In the genomic region with DNA sequence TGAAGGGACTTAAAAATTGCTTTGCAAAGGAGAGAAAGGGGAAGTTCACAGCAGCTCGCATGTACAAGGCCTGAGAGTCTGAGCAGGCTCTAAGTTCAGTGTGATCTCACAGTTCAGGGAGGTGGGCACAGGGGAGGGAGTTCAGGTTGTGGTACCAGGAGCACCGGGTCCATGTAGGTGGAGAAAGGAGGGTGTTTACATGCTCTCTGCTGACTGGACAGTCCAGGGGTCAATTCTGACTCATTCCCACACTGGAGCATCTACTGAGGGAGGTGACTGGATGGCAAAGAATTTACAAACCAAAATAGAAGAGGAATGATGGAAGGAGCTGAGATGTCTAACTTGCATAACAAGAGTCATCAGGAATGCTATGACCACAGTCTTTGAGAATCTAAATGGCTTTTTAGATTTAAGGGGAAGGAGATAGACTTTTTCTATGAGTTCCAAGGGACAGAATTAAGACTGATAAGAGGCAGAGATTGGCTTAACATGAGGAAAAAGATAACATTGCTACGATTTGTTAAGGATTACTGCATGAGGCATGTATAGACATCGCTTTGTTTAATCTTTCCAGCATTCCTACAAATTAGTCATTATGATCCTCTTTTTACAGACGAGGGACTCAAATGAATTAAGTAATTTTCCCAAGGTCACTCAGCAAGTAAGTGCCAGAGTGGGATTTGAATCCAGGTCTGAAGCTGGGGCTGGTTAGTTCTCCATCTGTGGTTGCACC, we compare ENCODE assay signal across 1 cellular context.
TF ChIP-seq lines count a peak whose summit lies in the region.

No MANE protein-coding gene starts in this region.

TF ChIP-seq in HepG2, 621 proteins besides CTCF, POLR2A, EP300 and RAD21 (continued from another document and continues in another):
- TF ChIP-seq, protein P1, sequence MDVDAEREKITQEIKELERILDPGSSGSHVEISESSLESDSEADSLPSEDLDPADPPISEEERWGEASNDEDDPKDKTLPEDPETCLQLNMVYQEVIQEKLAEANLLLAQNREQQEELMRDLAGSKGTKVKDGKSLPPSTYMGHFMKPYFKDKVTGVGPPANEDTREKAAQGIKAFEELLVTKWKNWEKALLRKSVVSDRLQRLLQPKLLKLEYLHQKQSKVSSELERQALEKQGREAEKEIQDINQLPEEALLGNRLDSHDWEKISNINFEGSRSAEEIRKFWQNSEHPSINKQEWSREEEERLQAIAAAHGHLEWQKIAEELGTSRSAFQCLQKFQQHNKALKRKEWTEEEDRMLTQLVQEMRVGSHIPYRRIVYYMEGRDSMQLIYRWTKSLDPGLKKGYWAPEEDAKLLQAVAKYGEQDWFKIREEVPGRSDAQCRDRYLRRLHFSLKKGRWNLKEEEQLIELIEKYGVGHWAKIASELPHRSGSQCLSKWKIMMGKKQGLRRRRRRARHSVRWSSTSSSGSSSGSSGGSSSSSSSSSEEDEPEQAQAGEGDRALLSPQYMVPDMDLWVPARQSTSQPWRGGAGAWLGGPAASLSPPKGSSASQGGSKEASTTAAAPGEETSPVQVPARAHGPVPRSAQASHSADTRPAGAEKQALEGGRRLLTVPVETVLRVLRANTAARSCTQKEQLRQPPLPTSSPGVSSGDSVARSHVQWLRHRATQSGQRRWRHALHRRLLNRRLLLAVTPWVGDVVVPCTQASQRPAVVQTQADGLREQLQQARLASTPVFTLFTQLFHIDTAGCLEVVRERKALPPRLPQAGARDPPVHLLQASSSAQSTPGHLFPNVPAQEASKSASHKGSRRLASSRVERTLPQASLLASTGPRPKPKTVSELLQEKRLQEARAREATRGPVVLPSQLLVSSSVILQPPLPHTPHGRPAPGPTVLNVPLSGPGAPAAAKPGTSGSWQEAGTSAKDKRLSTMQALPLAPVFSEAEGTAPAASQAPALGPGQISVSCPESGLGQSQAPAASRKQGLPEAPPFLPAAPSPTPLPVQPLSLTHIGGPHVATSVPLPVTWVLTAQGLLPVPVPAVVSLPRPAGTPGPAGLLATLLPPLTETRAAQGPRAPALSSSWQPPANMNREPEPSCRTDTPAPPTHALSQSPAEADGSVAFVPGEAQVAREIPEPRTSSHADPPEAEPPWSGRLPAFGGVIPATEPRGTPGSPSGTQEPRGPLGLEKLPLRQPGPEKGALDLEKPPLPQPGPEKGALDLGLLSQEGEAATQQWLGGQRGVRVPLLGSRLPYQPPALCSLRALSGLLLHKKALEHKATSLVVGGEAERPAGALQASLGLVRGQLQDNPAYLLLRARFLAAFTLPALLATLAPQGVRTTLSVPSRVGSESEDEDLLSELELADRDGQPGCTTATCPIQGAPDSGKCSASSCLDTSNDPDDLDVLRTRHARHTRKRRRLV (CRISPR knock-in tag; IDR thresholded peaks at IDR 0.05) = no peak
- no peak for TF ChIP-seq MBNL3 (CRISPR knock-in tag; conservative IDR thresholded peaks at IDR 0.05)
- no peak for TF ChIP-seq RAD51 (IDR thresholded peaks at IDR 0.05; ENCODE audit: borderline replicate concordance)
- TF ChIP-seq, protein P2, sequence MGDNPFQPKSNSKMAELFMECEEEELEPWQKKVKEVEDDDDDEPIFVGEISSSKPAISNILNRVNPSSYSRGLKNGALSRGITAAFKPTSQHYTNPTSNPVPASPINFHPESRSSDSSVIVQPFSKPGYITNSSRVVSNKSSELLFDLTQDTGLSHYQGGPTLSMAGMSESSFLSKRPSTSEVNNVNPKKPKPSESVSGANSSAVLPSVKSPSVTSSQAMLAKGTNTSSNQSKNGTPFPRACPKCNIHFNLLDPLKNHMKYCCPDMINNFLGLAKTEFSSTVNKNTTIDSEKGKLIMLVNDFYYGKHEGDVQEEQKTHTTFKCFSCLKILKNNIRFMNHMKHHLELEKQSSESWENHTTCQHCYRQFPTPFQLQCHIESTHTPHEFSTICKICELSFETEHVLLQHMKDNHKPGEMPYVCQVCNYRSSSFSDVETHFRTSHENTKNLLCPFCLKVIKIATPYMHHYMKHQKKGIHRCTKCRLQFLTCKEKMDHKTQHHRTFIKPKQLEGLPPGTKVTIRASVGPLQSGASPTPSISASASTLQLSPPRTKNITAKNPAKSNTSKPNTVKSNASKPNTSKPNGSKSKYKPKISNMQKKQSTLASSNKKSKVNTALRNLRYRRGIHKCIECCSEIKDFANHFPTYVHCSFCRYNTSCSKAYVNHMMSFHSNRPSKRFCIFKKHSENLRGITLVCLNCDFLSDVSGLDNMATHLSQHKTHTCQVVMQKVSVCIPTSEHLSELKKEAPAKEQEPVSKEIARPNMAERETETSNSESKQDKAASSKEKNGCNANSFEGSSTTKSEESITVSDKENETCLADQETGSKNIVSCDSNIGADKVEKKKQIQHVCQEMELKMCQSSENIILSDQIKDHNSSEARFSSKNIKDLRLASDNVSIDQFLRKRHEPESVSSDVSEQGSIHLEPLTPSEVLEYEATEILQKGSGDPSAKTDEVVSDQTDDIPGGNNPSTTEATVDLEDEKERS (CRISPR knock-in tag; IDR thresholded peaks at IDR 0.05) = no peak
- TF ChIP-seq FOXM1 (CRISPR knock-in tag; IDR thresholded peaks at IDR 0.05) = no peak
- no peak for TF ChIP-seq ZNF296 (CRISPR knock-in tag; conservative IDR thresholded peaks at IDR 0.05)
- no peak for TF ChIP-seq ZNF569 (CRISPR knock-in tag; IDR thresholded peaks at IDR 0.05; ENCODE audit: borderline replicate concordance)
- no peak for TF ChIP-seq ZNF543 (CRISPR knock-in tag; IDR thresholded peaks at IDR 0.05)
- TF ChIP-seq ZBTB7B (CRISPR knock-in tag; IDR thresholded peaks at IDR 0.05) = peak; percentile 75; the same call in 1 of the 2 replicates
- no peak for TF ChIP-seq ZNF235 (CRISPR knock-in tag; IDR thresholded peaks at IDR 0.05; ENCODE audit: borderline replicate concordance)
- no peak for TF ChIP-seq JARID2 (CRISPR knock-in tag; IDR thresholded peaks at IDR 0.05; ENCODE audit: insufficient replicate concordance)
- no peak for TF ChIP-seq ZNF430 (CRISPR knock-in tag; IDR thresholded peaks at IDR 0.05)
- no peak for TF ChIP-seq CC2D1A (CRISPR knock-in tag; IDR thresholded peaks at IDR 0.05)
- no peak for TF ChIP-seq ZKSCAN1 (IDR thresholded peaks at IDR 0.05; ENCODE audit: low read length)
- no peak for TF ChIP-seq ZKSCAN5 (CRISPR knock-in tag; IDR thresholded peaks at IDR 0.05)
- TF ChIP-seq, protein P3, sequence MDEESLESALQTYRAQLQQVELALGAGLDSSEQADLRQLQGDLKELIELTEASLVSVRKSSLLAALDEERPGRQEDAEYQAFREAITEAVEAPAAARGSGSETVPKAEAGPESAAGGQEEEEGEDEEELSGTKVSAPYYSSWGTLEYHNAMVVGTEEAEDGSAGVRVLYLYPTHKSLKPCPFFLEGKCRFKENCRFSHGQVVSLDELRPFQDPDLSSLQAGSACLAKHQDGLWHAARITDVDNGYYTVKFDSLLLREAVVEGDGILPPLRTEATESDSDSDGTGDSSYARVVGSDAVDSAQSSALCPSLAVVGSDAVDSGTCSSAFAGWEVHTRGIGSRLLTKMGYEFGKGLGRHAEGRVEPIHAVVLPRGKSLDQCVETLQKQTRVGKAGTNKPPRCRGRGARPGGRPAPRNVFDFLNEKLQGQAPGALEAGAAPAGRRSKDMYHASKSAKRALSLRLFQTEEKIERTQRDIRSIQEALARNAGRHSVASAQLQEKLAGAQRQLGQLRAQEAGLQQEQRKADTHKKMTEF (CRISPR knock-in tag; IDR thresholded peaks at IDR 0.05) = peak; percentile 64
- no peak for TF ChIP-seq RNF2 (conservative IDR thresholded peaks at IDR 0.05; ENCODE audit: low read depth)
- TF ChIP-seq, protein P4, sequence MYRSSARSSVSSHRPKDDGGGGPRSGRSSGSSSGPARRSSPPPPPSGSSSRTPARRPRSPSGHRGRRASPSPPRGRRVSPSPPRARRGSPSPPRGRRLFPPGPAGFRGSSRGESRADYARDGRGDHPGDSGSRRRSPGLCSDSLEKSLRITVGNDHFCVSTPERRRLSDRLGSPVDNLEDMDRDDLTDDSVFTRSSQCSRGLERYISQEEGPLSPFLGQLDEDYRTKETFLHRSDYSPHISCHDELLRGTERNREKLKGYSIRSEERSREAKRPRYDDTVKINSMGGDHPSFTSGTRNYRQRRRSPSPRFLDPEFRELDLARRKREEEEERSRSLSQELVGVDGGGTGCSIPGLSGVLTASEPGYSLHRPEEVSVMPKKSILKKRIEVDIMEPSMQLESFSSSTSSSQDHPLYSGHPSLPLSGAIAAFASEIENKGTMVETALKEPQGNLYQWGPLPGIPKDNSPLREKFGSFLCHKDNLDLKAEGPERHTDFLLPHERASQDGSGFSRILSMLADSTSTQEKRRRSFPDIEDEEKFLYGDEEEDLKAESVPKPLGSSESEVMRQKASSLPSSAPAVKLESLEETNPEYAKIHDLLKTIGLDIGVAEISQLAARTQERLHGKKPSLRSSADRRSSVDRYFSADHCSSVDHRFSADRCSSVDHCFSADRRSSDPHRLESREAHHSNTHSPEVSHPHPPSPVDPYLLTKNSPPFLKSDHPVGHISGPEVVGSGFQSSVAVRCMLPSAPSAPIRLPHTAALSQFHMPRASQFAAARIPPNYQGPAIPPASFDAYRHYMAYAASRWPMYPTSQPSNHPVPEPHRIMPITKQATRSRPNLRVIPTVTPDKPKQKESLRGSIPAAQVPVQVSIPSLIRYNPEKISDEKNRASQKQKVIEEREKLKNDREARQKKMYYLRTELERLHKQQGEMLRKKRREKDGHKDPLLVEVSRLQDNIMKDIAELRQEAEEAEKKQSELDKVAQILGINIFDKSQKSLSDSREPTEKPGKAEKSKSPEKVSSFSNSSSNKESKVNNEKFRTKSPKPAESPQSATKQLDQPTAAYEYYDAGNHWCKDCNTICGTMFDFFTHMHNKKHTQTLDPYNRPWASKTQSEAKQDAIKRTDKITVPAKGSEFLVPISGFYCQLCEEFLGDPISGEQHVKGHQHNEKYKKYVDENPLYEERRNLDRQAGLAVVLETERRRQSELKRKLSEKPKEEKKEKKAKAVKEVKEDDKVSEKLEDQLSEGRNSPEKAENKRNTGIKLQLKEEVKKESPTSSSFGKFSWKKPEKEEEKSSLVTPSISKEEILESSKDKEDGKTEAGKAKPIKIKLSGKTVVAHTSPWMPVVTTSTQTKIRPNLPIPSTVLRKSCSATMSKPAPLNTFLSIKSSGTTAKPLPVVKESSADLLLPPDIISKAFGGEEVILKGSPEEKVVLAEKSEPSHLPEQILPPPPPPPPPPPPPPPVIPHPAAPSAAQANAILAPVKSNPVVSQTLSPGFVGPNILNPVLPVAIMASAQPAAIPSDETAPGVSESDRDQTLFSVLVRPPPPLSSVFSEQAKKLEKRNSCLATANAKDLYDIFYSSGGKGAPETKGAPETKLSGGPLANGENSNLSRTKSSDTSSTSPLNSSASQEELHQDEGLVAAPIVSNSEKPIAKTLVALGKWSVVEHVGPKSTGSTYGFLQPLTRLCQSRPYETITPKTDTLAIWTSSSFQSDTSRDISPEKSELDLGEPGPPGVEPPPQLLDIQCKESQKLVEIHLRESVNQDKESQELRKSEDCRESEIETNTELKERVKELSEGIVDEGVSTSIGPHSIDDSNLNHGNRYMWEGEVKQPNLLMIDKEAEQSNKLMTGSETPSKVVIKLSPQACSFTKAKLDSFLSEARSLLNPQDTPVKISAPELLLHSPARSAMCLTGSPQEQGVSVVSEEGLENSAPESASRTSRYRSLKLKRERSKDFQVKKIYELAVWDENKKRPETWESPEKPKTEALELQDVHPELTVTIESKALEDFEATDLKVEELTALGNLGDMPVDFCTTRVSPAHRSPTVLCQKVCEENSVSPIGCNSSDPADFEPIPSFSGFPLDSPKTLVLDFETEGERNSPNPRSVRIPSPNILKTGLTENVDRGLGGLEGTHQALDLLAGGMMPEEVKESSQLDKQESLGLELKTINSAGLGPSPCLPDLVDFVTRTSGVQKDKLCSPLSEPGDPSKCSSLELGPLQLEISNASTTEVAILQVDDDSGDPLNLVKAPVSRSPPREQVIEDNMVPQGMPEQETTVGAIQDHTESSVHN (CRISPR knock-in tag; IDR thresholded peaks at IDR 0.05) = no peak
- TF ChIP-seq HDAC1 (CRISPR knock-in tag; IDR thresholded peaks at IDR 0.05) = peak; percentile 73
- no peak for TF ChIP-seq ZBTB7A (CRISPR knock-in tag; IDR thresholded peaks at IDR 0.05)
- no peak for TF ChIP-seq ZNF333 (CRISPR knock-in tag; IDR thresholded peaks at IDR 0.05; ENCODE audit: borderline replicate concordance)
- TF ChIP-seq, protein P5, sequence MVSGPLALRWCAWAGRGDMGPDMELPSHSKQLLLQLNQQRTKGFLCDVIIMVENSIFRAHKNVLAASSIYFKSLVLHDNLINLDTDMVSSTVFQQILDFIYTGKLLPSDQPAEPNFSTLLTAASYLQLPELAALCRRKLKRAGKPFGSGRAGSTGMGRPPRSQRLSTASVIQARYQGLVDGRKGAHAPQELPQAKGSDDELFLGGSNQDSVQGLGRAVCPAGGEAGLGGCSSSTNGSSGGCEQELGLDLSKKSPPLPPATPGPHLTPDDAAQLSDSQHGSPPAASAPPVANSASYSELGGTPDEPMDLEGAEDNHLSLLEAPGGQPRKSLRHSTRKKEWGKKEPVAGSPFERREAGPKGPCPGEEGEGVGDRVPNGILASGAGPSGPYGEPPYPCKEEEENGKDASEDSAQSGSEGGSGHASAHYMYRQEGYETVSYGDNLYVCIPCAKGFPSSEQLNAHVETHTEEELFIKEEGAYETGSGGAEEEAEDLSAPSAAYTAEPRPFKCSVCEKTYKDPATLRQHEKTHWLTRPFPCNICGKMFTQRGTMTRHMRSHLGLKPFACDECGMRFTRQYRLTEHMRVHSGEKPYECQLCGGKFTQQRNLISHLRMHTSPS (CRISPR knock-in tag; IDR thresholded peaks at IDR 0.05; ENCODE audit: low read depth) = peak; percentile 77; the same call in 1 of the 2 replicates
- peak; percentile 65; the same call in 1 of the 2 replicates for TF ChIP-seq KDM1A (CRISPR knock-in tag; IDR thresholded peaks at IDR 0.05)
- TF ChIP-seq, protein P6, sequence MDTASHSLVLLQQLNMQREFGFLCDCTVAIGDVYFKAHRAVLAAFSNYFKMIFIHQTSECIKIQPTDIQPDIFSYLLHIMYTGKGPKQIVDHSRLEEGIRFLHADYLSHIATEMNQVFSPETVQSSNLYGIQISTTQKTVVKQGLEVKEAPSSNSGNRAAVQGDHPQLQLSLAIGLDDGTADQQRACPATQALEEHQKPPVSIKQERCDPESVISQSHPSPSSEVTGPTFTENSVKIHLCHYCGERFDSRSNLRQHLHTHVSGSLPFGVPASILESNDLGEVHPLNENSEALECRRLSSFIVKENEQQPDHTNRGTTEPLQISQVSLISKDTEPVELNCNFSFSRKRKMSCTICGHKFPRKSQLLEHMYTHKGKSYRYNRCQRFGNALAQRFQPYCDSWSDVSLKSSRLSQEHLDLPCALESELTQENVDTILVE (CRISPR knock-in tag; IDR thresholded peaks at IDR 0.05) = no peak
- TF ChIP-seq LCORL (IDR thresholded peaks at IDR 0.05) = peak; percentile 96
- peak; percentile 94 for TF ChIP-seq LCORL (CRISPR knock-in tag; IDR thresholded peaks at IDR 0.05)
- TF ChIP-seq FOXA3 (CRISPR knock-in tag; IDR thresholded peaks at IDR 0.05) = peak; percentile 94
- TF ChIP-seq ZNF776 (CRISPR knock-in tag; IDR thresholded peaks at IDR 0.05) = no peak
- TF ChIP-seq ZNF10 (CRISPR knock-in tag; IDR thresholded peaks at IDR 0.05; ENCODE audit: borderline replicate concordance, low read depth) = no peak
- TF ChIP-seq, protein P7, sequence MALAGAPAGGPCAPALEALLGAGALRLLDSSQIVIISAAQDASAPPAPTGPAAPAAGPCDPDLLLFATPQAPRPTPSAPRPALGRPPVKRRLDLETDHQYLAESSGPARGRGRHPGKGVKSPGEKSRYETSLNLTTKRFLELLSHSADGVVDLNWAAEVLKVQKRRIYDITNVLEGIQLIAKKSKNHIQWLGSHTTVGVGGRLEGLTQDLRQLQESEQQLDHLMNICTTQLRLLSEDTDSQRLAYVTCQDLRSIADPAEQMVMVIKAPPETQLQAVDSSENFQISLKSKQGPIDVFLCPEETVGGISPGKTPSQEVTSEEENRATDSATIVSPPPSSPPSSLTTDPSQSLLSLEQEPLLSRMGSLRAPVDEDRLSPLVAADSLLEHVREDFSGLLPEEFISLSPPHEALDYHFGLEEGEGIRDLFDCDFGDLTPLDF (CRISPR knock-in tag; IDR thresholded peaks at IDR 0.05) = no peak
- no peak for TF ChIP-seq KLF15 (CRISPR knock-in tag; IDR thresholded peaks at IDR 0.05; ENCODE audit: borderline replicate concordance)
- no peak for TF ChIP-seq KLF6 (CRISPR knock-in tag; IDR thresholded peaks at IDR 0.05)
- TF ChIP-seq ZNF570 (CRISPR knock-in tag; IDR thresholded peaks at IDR 0.05; ENCODE audit: borderline replicate concordance) = no peak
- TF ChIP-seq KDM2A (CRISPR knock-in tag; IDR thresholded peaks at IDR 0.05; ENCODE audit: borderline replicate concordance, low read depth) = no peak
- no peak for TF ChIP-seq SIX4 (CRISPR knock-in tag; IDR thresholded peaks at IDR 0.05)
